In the genomic region with DNA sequence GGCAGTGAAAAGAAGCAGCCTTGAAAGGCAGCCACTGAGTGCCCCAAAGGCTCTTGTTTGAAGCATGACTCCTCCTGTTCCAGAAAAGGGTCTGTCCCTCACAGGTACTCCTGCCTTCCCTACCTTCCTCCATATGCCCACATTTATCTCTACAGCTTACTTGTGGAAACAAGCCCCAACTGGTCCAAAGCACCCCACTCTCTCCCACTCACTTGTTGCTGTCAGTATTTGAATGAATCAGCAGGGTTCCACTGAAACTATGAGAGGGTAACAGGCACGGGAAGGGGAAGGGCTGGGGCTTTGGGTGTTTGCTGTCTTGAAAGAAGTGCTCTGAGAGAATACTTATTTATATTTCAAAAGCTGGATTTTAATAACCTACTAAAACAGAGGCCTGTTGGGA, we compare ENCODE assay signal across 1 cellular context.
TF ChIP-seq lines count a peak whose summit lies in the region.

No MANE protein-coding gene starts in this region.

TF ChIP-seq in GM12878, 131 proteins besides CTCF, POLR2A, EP300 and RAD21 (continued from another document):
- TF ChIP-seq, protein P1, sequence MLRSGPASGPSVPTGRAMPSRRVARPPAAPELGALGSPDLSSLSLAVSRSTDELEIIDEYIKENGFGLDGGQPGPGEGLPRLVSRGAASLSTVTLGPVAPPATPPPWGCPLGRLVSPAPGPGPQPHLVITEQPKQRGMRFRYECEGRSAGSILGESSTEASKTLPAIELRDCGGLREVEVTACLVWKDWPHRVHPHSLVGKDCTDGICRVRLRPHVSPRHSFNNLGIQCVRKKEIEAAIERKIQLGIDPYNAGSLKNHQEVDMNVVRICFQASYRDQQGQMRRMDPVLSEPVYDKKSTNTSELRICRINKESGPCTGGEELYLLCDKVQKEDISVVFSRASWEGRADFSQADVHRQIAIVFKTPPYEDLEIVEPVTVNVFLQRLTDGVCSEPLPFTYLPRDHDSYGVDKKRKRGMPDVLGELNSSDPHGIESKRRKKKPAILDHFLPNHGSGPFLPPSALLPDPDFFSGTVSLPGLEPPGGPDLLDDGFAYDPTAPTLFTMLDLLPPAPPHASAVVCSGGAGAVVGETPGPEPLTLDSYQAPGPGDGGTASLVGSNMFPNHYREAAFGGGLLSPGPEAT (IDR thresholded peaks at IDR 0.05; ENCODE audit: low read depth), result no peak
- peak; percentile 68 for TF ChIP-seq EED (IDR thresholded peaks at IDR 0.05; ENCODE audit: low read depth)
- TF ChIP-seq PML (IDR thresholded peaks at IDR 0.05; ENCODE audit: low read length), result no peak
- peak; percentile 44; the same call in 1 of the 2 replicates for TF ChIP-seq BCL11A (IDR thresholded peaks at IDR 0.05; ENCODE audit: low read depth, low read length)
- TF ChIP-seq, protein P2, sequence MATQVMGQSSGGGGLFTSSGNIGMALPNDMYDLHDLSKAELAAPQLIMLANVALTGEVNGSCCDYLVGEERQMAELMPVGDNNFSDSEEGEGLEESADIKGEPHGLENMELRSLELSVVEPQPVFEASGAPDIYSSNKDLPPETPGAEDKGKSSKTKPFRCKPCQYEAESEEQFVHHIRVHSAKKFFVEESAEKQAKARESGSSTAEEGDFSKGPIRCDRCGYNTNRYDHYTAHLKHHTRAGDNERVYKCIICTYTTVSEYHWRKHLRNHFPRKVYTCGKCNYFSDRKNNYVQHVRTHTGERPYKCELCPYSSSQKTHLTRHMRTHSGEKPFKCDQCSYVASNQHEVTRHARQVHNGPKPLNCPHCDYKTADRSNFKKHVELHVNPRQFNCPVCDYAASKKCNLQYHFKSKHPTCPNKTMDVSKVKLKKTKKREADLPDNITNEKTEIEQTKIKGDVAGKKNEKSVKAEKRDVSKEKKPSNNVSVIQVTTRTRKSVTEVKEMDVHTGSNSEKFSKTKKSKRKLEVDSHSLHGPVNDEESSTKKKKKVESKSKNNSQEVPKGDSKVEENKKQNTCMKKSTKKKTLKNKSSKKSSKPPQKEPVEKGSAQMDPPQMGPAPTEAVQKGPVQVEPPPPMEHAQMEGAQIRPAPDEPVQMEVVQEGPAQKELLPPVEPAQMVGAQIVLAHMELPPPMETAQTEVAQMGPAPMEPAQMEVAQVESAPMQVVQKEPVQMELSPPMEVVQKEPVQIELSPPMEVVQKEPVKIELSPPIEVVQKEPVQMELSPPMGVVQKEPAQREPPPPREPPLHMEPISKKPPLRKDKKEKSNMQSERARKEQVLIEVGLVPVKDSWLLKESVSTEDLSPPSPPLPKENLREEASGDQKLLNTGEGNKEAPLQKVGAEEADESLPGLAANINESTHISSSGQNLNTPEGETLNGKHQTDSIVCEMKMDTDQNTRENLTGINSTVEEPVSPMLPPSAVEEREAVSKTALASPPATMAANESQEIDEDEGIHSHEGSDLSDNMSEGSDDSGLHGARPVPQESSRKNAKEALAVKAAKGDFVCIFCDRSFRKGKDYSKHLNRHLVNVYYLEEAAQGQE (IDR thresholded peaks at IDR 0.05; ENCODE audit: low read depth, low read length), result no peak
- TF ChIP-seq, protein P3, sequence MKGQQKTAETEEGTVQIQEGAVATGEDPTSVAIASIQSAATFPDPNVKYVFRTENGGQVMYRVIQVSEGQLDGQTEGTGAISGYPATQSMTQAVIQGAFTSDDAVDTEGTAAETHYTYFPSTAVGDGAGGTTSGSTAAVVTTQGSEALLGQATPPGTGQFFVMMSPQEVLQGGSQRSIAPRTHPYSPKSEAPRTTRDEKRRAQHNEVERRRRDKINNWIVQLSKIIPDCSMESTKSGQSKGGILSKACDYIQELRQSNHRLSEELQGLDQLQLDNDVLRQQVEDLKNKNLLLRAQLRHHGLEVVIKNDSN (IDR thresholded peaks at IDR 0.05; ENCODE audit: borderline replicate concordance, extremely low read length, insufficient read depth, low read depth, low read length), result no peak
- TF ChIP-seq, protein P4, sequence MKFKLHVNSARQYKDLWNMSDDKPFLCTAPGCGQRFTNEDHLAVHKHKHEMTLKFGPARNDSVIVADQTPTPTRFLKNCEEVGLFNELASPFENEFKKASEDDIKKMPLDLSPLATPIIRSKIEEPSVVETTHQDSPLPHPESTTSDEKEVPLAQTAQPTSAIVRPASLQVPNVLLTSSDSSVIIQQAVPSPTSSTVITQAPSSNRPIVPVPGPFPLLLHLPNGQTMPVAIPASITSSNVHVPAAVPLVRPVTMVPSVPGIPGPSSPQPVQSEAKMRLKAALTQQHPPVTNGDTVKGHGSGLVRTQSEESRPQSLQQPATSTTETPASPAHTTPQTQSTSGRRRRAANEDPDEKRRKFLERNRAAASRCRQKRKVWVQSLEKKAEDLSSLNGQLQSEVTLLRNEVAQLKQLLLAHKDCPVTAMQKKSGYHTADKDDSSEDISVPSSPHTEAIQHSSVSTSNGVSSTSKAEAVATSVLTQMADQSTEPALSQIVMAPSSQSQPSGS (IDR thresholded peaks at IDR 0.05; ENCODE audit: low read length), result no peak
- no peak for TF ChIP-seq HDAC6 (IDR thresholded peaks at IDR 0.05; ENCODE audit: unreplicated experiment)
- no peak for TF ChIP-seq POU2F2 (IDR thresholded peaks at IDR 0.05; ENCODE audit: borderline replicate concordance, low read depth, low read length)
- TF ChIP-seq, protein P5, sequence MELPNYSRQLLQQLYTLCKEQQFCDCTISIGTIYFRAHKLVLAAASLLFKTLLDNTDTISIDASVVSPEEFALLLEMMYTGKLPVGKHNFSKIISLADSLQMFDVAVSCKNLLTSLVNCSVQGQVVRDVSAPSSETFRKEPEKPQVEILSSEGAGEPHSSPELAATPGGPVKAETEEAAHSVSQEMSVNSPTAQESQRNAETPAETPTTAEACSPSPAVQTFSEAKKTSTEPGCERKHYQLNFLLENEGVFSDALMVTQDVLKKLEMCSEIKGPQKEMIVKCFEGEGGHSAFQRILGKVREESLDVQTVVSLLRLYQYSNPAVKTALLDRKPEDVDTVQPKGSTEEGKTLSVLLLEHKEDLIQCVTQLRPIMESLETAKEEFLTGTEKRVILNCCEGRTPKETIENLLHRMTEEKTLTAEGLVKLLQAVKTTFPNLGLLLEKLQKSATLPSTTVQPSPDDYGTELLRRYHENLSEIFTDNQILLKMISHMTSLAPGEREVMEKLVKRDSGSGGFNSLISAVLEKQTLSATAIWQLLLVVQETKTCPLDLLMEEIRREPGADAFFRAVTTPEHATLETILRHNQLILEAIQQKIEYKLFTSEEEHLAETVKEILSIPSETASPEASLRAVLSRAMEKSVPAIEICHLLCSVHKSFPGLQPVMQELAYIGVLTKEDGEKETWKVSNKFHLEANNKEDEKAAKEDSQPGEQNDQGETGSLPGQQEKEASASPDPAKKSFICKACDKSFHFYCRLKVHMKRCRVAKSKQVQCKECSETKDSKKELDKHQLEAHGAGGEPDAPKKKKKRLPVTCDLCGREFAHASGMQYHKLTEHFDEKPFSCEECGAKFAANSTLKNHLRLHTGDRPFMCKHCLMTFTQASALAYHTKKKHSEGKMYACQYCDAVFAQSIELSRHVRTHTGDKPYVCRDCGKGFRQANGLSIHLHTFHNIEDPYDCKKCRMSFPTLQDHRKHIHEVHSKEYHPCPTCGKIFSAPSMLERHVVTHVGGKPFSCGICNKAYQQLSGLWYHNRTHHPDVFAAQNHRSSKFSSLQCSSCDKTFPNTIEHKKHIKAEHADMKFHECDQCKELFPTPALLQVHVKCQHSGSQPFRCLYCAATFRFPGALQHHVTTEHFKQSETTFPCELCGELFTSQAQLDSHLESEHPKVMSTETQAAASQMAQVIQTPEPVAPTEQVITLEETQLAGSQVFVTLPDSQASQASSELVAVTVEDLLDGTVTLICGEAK (IDR thresholded peaks at IDR 0.05; ENCODE audit: borderline replicate concordance), result no peak
- TF ChIP-seq EZH2 (IDR thresholded peaks at IDR 0.05; ENCODE audit: borderline replicate concordance, control insufficient read depth, low read depth, low read length), result no peak
- TF ChIP-seq SREBF1 (IDR thresholded peaks at IDR 0.05; ENCODE audit: low read length), result no peak
- TF ChIP-seq EGR1 (IDR thresholded peaks at IDR 0.05; ENCODE audit: borderline replicate concordance in 1 of 2, low read depth in 2 of 2, low read length in 2 of 2), result 0 out of 3 replicates have a peak, but pooled peaks of 1 of the 2 experiments have one; percentile 13
- TF ChIP-seq RELA (IDR thresholded peaks at IDR 0.05; ENCODE audit: borderline replicate concordance, partially characterized antibody), result no peak
- no peak for TF ChIP-seq SMAD5 (IDR thresholded peaks at IDR 0.05; ENCODE audit: low read depth)
- peak; percentile 23; the same call in 1 of the 2 replicates for TF ChIP-seq PAX5 (IDR thresholded peaks at IDR 0.05; ENCODE audit: borderline replicate concordance, low read depth, low read length)
- TF ChIP-seq, protein P6, sequence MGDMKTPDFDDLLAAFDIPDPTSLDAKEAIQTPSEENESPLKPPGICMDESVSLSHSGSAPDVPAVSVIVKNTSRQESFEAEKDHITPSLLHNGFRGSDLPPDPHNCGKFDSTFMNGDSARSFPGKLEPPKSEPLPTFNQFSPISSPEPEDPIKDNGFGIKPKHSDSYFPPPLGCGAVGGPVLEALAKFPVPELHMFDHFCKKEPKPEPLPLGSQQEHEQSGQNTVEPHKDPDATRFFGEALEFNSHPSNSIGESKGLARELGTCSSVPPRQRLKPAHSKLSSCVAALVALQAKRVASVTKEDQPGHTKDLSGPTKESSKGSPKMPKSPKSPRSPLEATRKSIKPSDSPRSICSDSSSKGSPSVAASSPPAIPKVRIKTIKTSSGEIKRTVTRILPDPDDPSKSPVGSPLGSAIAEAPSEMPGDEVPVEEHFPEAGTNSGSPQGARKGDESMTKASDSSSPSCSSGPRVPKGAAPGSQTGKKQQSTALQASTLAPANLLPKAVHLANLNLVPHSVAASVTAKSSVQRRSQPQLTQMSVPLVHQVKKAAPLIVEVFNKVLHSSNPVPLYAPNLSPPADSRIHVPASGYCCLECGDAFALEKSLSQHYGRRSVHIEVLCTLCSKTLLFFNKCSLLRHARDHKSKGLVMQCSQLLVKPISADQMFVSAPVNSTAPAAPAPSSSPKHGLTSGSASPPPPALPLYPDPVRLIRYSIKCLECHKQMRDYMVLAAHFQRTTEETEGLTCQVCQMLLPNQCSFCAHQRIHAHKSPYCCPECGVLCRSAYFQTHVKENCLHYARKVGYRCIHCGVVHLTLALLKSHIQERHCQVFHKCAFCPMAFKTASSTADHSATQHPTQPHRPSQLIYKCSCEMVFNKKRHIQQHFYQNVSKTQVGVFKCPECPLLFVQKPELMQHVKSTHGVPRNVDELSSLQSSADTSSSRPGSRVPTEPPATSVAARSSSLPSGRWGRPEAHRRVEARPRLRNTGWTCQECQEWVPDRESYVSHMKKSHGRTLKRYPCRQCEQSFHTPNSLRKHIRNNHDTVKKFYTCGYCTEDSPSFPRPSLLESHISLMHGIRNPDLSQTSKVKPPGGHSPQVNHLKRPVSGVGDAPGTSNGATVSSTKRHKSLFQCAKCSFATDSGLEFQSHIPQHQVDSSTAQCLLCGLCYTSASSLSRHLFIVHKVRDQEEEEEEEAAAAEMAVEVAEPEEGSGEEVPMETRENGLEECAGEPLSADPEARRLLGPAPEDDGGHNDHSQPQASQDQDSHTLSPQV (IDR thresholded peaks at IDR 0.05), result no peak
- TF ChIP-seq TCF12 (IDR thresholded peaks at IDR 0.05; ENCODE audit: low read depth, low read length), result no peak
- peak; percentile 36 for TF ChIP-seq RUNX3 (IDR thresholded peaks at IDR 0.05; ENCODE audit: low read length)
- TF ChIP-seq ZNF384 (IDR thresholded peaks at IDR 0.05; ENCODE audit: borderline replicate concordance, low read depth, low read length), result no peak
- TF ChIP-seq GATAD2B (conservative IDR thresholded peaks at IDR 0.05; ENCODE audit: low read depth), result no peak
- TF ChIP-seq IKZF2 (IDR thresholded peaks at IDR 0.05), result peak; percentile 39 to 67; a peak in 3 of 4 replicates
- TF ChIP-seq IKZF1 (conservative IDR thresholded peaks at IDR 0.05), result 0 out of 2 replicates have a peak, but pooled peaks have one; percentile 33
- peak; percentile 25; the same call in 1 of the 2 replicates for TF ChIP-seq CREM (IDR thresholded peaks at IDR 0.05; ENCODE audit: low read depth)
- peak; percentile 23 to 53; a peak in 1 of 4 replicates for TF ChIP-seq BHLHE40 (IDR thresholded peaks at IDR 0.05; ENCODE audit: borderline replicate concordance in 1 of 2, low read depth in 2 of 2, low read length in 1 of 2)
- TF ChIP-seq YY1 (IDR thresholded peaks at IDR 0.05; ENCODE audit: low read depth, low read length), result no peak
- TF ChIP-seq, protein P7, sequence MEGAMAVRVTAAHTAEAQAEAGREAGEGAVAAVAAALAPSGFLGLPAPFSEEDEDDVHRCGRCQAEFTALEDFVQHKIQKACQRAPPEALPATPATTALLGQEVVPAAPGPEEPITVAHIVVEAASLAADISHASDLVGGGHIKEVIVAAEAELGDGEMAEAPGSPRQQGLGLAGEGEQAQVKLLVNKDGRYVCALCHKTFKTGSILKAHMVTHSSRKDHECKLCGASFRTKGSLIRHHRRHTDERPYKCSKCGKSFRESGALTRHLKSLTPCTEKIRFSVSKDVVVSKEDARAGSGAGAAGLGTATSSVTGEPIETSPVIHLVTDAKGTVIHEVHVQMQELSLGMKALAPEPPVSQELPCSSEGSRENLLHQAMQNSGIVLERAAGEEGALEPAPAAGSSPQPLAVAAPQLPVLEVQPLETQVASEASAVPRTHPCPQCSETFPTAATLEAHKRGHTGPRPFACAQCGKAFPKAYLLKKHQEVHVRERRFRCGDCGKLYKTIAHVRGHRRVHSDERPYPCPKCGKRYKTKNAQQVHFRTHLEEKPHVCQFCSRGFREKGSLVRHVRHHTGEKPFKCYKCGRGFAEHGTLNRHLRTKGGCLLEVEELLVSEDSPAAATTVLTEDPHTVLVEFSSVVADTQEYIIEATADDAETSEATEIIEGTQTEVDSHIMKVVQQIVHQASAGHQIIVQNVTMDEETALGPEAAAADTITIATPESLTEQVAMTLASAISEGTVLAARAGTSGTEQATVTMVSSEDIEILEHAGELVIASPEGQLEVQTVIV (IDR thresholded peaks at IDR 0.05; ENCODE audit: borderline replicate concordance, partially characterized antibody), result no peak
- TF ChIP-seq, protein P8, sequence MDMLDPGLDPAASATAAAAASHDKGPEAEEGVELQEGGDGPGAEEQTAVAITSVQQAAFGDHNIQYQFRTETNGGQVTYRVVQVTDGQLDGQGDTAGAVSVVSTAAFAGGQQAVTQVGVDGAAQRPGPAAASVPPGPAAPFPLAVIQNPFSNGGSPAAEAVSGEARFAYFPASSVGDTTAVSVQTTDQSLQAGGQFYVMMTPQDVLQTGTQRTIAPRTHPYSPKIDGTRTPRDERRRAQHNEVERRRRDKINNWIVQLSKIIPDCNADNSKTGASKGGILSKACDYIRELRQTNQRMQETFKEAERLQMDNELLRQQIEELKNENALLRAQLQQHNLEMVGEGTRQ (IDR thresholded peaks at IDR 0.05; ENCODE audit: borderline replicate concordance, low read depth, low read length), result no peak
TF ChIP-seq in GM12878: peak in this region for 10.
